30 cellular contexts compared by ENCODE assay signal in genomic region chr15:35118987-35119386, GRCh38. TPM values are rescaled to one million over a fixed set of nuclear protein-coding genes. Genes with fewer than 3 reads are reported as not detected.
"Had no signal": no experiment of that assay in that cellular context is flagged by ENCODE, and none has a peak within 500 bp of the region (broad histone marks: within the 10 kb centered on the region; RNA-seq: fewer than 3 reads in every experiment).

No MANE protein-coding gene starts in this region.

- H3K9ac ChIP-seq: KMS-11 had no signal

- H3K4me2 ChIP-seq: KMS-11 had no signal

- H3K9me3 ChIP-seq: MG63 had no signal

- ATAC-seq: activated T-helper 17 cell treated with anti-CD3 and anti-CD28 coated beads, Interleukin-2, amount 50 U/mL, for 72 hours; Panc1; Right ventricle myocardium inferior; T-cell had no signal

- H3K4me3 ChIP-seq: cardiac muscle cell, MG63, SK-N-MC had no signal

- H3K27ac ChIP-seq: brain microvascular endothelial cell, cardiac muscle cell, KMS-11, SK-N-MC had no signal

- H3K36me3 ChIP-seq: brain microvascular endothelial cell, cardiac muscle cell, MG63 had no signal

- H3K27me3 ChIP-seq: brain microvascular endothelial cell, cardiac muscle cell, MG63 had no signal

- DNase-seq: activated CD4-positive, alpha-beta memory T cell treated with anti-CD3 and anti-CD28 coated beads for 36 hours; activated CD4-positive, alpha-beta T cell treated with anti-CD3 and anti-CD28 coated beads, Interleukin-2, amount 10 ng/mL, durations not matched to agents 7 days and 5 days; activated CD4-positive, CD25-positive, alpha-beta regulatory T cell; activated CD8-positive, alpha-beta memory T cell treated with anti-CD3 and anti-CD28 coated beads for 24 hours; activated gamma-delta T cell; activated naive CD4-positive, alpha-beta T cell treated with anti-CD3 and anti-CD28 coated beads for 36 hours; activated T-cell treated with anti-CD3 and anti-CD28 coated beads, Interleukin-2, amount 50 U/mL, for 48 hours; amygdala; brain microvascular endothelial cell; MG63; NCI-H1105; NCI-H1436; NCI-H1694 treated with DMSO at 0.1 percent for 48 hours; NCI-H2029 treated with DMSO at 0.1 percent for 48 hours; NCI-H2227 treated with DMSO at 0.1 percent for 48 hours; NCI-H446 treated with DMSO at 0.1 percent for 48 hours; NCI-H524 treated with DMSO at 0.1 percent for 48 hours; RPMI8226; T-cell; T-helper 2 cell; T1000 had no signal

- FAIRE-seq: astrocyte, TTC549 had no signal

RNA-seq across cellular contexts. Expression of gene NANOGP8, which starts 33.9 kb away (rescaled TPM):
- total RNA-seq: activated CD4-positive, alpha-beta memory T cell treated with anti-CD3 and anti-CD28 coated beads for 36 hours; activated CD4-positive, alpha-beta T cell treated with anti-CD3 and anti-CD28 coated beads, Interleukin-2, amount 10 ng/mL, durations not matched to agents 7 days and 5 days; activated naive CD4-positive, alpha-beta T cell treated with anti-CD3 and anti-CD28 coated beads for 36 hours; activated T-helper 17 cell treated with anti-CD3 and anti-CD28 coated beads, Interleukin-2, amount 50 U/mL, for 72 hours; astrocyte; cardiac muscle cell; OCI-LY7; Right ventricle myocardium inferior had no signal
- polyA plus RNA-seq: cardiac muscle cell had no signal
